In genomic region chr1:11499825-11500331, GRCh38 we compare ENCODE assay signal across 18 cellular contexts. TPM values are rescaled to one million over a fixed set of nuclear protein-coding genes. Genes with fewer than 3 reads are reported as not detected.
DNase-seq lines count a peak whose midpoint lies in the region; ATAC-seq and TF ChIP-seq lines count a peak whose summit lies in the region.
"Had no signal": no experiment of that assay in that cellular context is flagged by ENCODE, and none has a peak within 500 bp of the region (broad histone marks: within the 10 kb centered on the region; RNA-seq: fewer than 3 reads in every experiment).

No MANE protein-coding gene starts in this region.

- ATAC-seq in gastrocnemius medialis = no peak
- ATAC-seq: activated CD8-positive, alpha-beta T cell treated with anti-CD3 and anti-CD28 coated beads, Interleukin-2, amount 10 ng/mL, durations not matched to agents 7 days and 5 days had no signal

- in situ Hi-C loops in gastrocnemius medialis (cut with MboI; ENCODE audit: low sequenced_read_pairs in 4 of 4) = no loop called here

- H3K27me3 ChIP-seq in neural progenitor cell (peaks cover 15% of the 10 kb centered on the region), gastrocnemius medialis (peaks cover 14 to 30% (median 28%) of the 10 kb centered on the region in 3 donors)

- intact Hi-C loops in gastrocnemius medialis (cut with DNase I; ENCODE audit: low total_unique reads) = no loop called here

- DNase-seq in DMS153 treated with DMSO at 0.1 percent for 48 hours (lab: John Stamatoyannopoulos, UW; ENCODE audit: unreplicated experiment) = peak; percentile 50
- peak; percentile 38 for DNase-seq in NCI-H146 (lab: John Stamatoyannopoulos, UW)
- peak in 31 of 61 donors; percentile 13 to 71 (median 43) for DNase-seq in caudate nucleus (lab: John Stamatoyannopoulos, UW)
- peak; percentile 93 for DNase-seq in neural progenitor cell (ENCODE audit: low spot score)
- DNase-seq in gastrocnemius medialis = no peak
- DNase-seq in NCI-H748 (lab: John Stamatoyannopoulos, UW; ENCODE audit: unreplicated experiment) = no peak
- DNase-seq in chondrocyte (ENCODE audit: low spot score) = no peak
- no peak for DNase-seq in T-helper 9 cell
- DNase-seq: activated CD8-positive, alpha-beta T cell treated with anti-CD3 and anti-CD28 coated beads, Interleukin-2, amount 10 ng/mL, durations not matched to agents 7 days and 5 days; amniotic stem cell; COR-L47; heart left ventricle; naive B cell; NCI-H2171 treated with DMSO at 0.1 percent for 48 hours; PC-9; stimulated activated CD4-positive, alpha-beta T cell treated with anti-CD3 and anti-CD28 coated beads, Interleukin-4, amount 100 ng/mL, for 24 hours; transverse colon had no signal

- H3K9ac ChIP-seq in neural progenitor cell = no peak overlapping the region

- H3K79me2 ChIP-seq in neural progenitor cell (ENCODE audit: low read depth) = no peaks in the 10 kb centered on the region

- H3K4me3 ChIP-seq in neural progenitor cell (peak overlapping the region; percentile 29), gastrocnemius medialis (no peak overlapping the region)
- H3K4me3 ChIP-seq: heart left ventricle, PC-9, transverse colon had no signal

- H2AFZ ChIP-seq in neural progenitor cell (replicated peaks) = no peak overlapping the region
- H2AFZ ChIP-seq: PC-9 had no signal

- peak overlapping the region; percentile 1 for H3K4me3 Mint-ChIP-seq in neural progenitor cell
- no peak overlapping the region for H3K4me3 Mint-ChIP-seq in chondrocyte (ENCODE audit: unreplicated experiment)
- H3K4me3 Mint-ChIP-seq: activated CD8-positive, alpha-beta T cell treated with anti-CD3 and anti-CD28 coated beads, Interleukin-2, amount 10 ng/mL, durations not matched to agents 7 days and 5 days had no signal

- H3K36me3 Mint-ChIP-seq in neural progenitor cell = peaks cover 38% of the 10 kb centered on the region
- peaks cover 1% of the 10 kb centered on the region for H3K36me3 Mint-ChIP-seq in chondrocyte (ENCODE audit: low read depth)

- no peak for TF ChIP-seq POLR2A in gastrocnemius medialis (IDR thresholded peaks at IDR 0.05)

- H3K4me1 ChIP-seq in neural progenitor cell (peaks cover 30% of the 10 kb centered on the region), gastrocnemius medialis (no peaks in the 10 kb centered on the region)
- H3K4me1 ChIP-seq: heart left ventricle, transverse colon had no signal

- H3K36me3 ChIP-seq in neural progenitor cell = no peaks in the 10 kb centered on the region
- H3K36me3 ChIP-seq in gastrocnemius medialis = no peaks in the 10 kb centered on the region
- H3K36me3 ChIP-seq: heart left ventricle, transverse colon had no signal

- H3K27ac Mint-ChIP-seq in neural progenitor cell = peak overlapping the region; percentile 6
- H3K27ac Mint-ChIP-seq in chondrocyte (ENCODE audit: unreplicated experiment) = no peak overlapping the region
- H3K27ac Mint-ChIP-seq: activated CD8-positive, alpha-beta T cell treated with anti-CD3 and anti-CD28 coated beads, Interleukin-2, amount 10 ng/mL, durations not matched to agents 7 days and 5 days; activated T-helper 2 cell treated with anti-CD3 and anti-CD28 coated beads, Interferon-gamma antibody, Interleukin-2, Interleukin-4, amounts not matched to agents 10 μg/mL and 5 μg/mL and 100 μg/mL, durations not matched to agents 14 hours and 24 hours and 36 hours; naive B cell had no signal

- H3K27me3 Mint-ChIP-seq in neural progenitor cell (ENCODE audit: insufficient read depth, low read depth) = peaks cover 16% of the 10 kb centered on the region
- peaks cover 22% of the 10 kb centered on the region for H3K27me3 Mint-ChIP-seq in chondrocyte (ENCODE audit: low read depth)

- peak overlapping the region; percentile 75 for H3K4me2 ChIP-seq in neural progenitor cell
- H3K4me2 ChIP-seq: PC-9 had no signal

- H3K9me3 Mint-ChIP-seq in neural progenitor cell = peaks cover 21% of the 10 kb centered on the region
- peaks cover 19% of the 10 kb centered on the region for H3K9me3 Mint-ChIP-seq in chondrocyte (ENCODE audit: low read depth)

- H4K20me1 ChIP-seq in neural progenitor cell (ENCODE audit: low read depth) = peaks cover 23% of the 10 kb centered on the region

- H3K27ac ChIP-seq in caudate nucleus (ENCODE audit: low read depth, low read length) (peak overlapping the region; percentile 36), neural progenitor cell (peak overlapping the region; percentile 80), gastrocnemius medialis (no peak overlapping the region)
- H3K27ac ChIP-seq: heart left ventricle, PC-9, transverse colon had no signal

- H3F3A ChIP-seq in neural progenitor cell (ENCODE audit: low read depth) = peaks cover 34% of the 10 kb centered on the region

- H3K9me3 ChIP-seq in neural progenitor cell (ENCODE audit: low read depth) (no peaks in the 10 kb centered on the region), gastrocnemius medialis (no peaks in the 10 kb centered on the region)

- peaks cover 35% of the 10 kb centered on the region for H3K4me1 Mint-ChIP-seq in neural progenitor cell
- H3K4me1 Mint-ChIP-seq in chondrocyte (ENCODE audit: low read depth) = no peaks in the 10 kb centered on the region

- TF ChIP-seq CTCF in neural progenitor cell (IDR thresholded peaks at IDR 0.05) = no peak
- no peak for TF ChIP-seq CTCF in gastrocnemius medialis (IDR thresholded peaks at IDR 0.05 in 4 of 5, conservative IDR thresholded peaks at IDR 0.05 in 1 of 5)
- TF ChIP-seq CTCF in chondrocyte (IDR thresholded peaks at IDR 0.05) = no peak

RNA-seq across cellular contexts. Expression of gene DISP3, which starts 20.9 kb away (rescaled TPM):
- total RNA-seq in neural progenitor cell (ENCODE audit: low replicate concordance) = 2.0 and 3.4 TPM in 2 replicates
- not detected for total RNA-seq in gastrocnemius medialis
- 0.05 to 0.21 TPM in 2 of 3 replicates, not detected in the other for total RNA-seq in chondrocyte
- total RNA-seq: PC-9 had no signal

Comparison
In these comparisons a context has a peak if more than half of its experiments do, and no peak if none do; other contexts are left out.
1. DNase-seq: peak in DMS153 treated with DMSO at 0.1 percent for 48 hours (single experiment), NCI-H146 (single experiment), caudate nucleus (31 of 61) and neural progenitor cell (single experiment); none in gastrocnemius medialis (0 of 2), NCI-H748 (single experiment), chondrocyte (single experiment) and T-helper 9 cell (single experiment).
2. H3K27ac ChIP-seq: peak in caudate nucleus (single experiment) and neural progenitor cell (single experiment); none in gastrocnemius medialis (0 of 4).